In the genomic region with DNA sequence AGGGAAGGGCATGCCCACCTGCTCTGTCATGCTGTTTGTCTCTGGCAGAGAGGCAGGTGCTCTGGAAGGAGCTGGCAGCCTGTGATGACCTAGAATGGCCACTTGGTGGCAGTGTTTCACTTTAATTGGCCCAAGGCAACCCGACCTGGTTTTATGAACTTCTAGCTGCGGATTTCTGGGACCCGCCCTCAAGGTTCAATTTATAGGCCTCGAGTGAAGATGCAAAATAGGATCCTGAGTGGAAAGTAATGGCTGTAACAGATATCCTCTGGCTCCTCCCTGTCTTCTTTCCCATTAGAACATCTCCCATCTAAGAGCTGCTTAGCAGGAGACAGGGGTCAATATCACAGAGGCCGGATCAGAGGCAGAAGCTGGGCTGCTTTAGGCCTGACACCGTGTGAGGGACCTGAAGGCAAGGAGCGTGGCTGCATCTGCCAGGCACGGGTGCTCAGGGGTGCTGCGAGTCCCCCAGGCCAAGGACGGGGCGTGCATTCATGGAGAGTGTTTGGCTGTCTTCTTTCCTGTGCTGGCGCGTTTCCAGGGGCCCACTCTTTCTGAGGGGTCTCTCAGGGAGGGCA, we compare ENCODE assay signal across 8 cellular contexts. TPM values are rescaled to one million over a fixed set of nuclear protein-coding genes. Genes with fewer than 3 reads are reported as not detected.
A peak's percentile ranks its signal among the peaks of the same experiment; 100 is the strongest.
DNase-seq lines count a peak whose midpoint lies in the region; ATAC-seq, FAIRE-seq and TF ChIP-seq lines count a peak whose summit lies in the region.

No MANE protein-coding gene starts in this region.

- no peaks in the 10 kb centered on the region for H3K79me2 ChIP-seq in endothelial cell of umbilical vein (ENCODE audit: control insufficient read depth, insufficient read depth, low read length)

- no peak for TF ChIP-seq POLR2A in endothelial cell of umbilical vein (IDR thresholded peaks at IDR 0.05; ENCODE audit: low read depth, low read length)

- DNase-seq in AG04449 (ENCODE audit: low read depth, low spot score): no peak
- DNase-seq in NCI-H82 (lab: John Stamatoyannopoulos, UW): peak; percentile 88
- DNase-seq in activated CD8-positive, alpha-beta memory T cell treated with anti-CD3 and anti-CD28 coated beads for 4 hours (ENCODE audit: low read depth in 2 of 2): peak; percentile 15 to 30
- peak; percentile 69 for DNase-seq in endothelial cell of umbilical vein (ENCODE audit: low read depth, low spot score)
- DNase-seq in middle frontal gyrus (ENCODE audit: extremely low spot score, low spot score): peak; percentile 64
- DNase-seq in stimulated activated CD8-positive, alpha-beta memory T cell treated with anti-CD3 and anti-CD28 coated beads, Interleukin-4, amount 100 ng/mL, for 1 hour (ENCODE audit: low read depth in 2 of 2, low spot score in 1 of 2): peak; percentile 18 to 23

- H3K4me2 ChIP-seq in endothelial cell of umbilical vein (ENCODE audit: insufficient read depth, low read length): no peak overlapping the region

- H2AFZ ChIP-seq in endothelial cell of umbilical vein (ENCODE audit: low read depth, low read length): peak overlapping the region; percentile 32

- intact Hi-C loops in endothelial cell of umbilical vein (cut with micrococcal nuclease): loop anchor here (1.0 to 5.0 kb wide), 8 partner anchors 272 to 1390 kb away; partner anchors contain the start of gene NTRK2

- BruUV-seq in endothelial cell of umbilical vein (replicated peaks; lab: Mats Ljungman, UMichigan): no TSS peak

- CTCF ChIA-PET in AG04449 (lab: Yijun Ruan, JAX): interaction anchor here (0.6 to 4.8 kb wide), 24 partner anchors 9 to 1214 kb away, joined by 3 to 42 read pairs (median 4); no protein-coding TSS in a partner anchor
- CTCF ChIA-PET in endothelial cell of umbilical vein (lab: Charles Lee): interaction anchor here (0.6 to 5.3 kb wide), 56 partner anchors 9 to 1506 kb away, joined by 3 to 199 read pairs (median 5); partner anchors contain the start of gene KIF27

- no peaks in the 10 kb centered on the region for H3K9me3 ChIP-seq in endothelial cell of umbilical vein (replicated peaks; ENCODE audit: control insufficient read depth, insufficient read depth, low read length)

- H3K27ac ChIP-seq in endothelial cell of umbilical vein (ENCODE audit: insufficient read depth, low read depth, low read length): no peak overlapping the region

- TF ChIP-seq CTCF in AG04449 (IDR thresholded peaks at IDR 0.05; ENCODE audit: insufficient read depth, low read length, missing control alignments): peak; percentile 81
- TF ChIP-seq CTCF in endothelial cell of umbilical vein (IDR thresholded peaks at IDR 0.05; ENCODE audit: extremely low read depth in 1 of 2, insufficient read depth in 1 of 2, low read depth in 1 of 2, low read length in 2 of 2): peak; percentile 66 to 81

- FAIRE-seq in endothelial cell of umbilical vein (lab: Jason Lieb, UNC): peak; percentile 86

- no peaks in the 10 kb centered on the region for H3K9me1 ChIP-seq in endothelial cell of umbilical vein (replicated peaks; ENCODE audit: control insufficient read depth, extremely low read depth, insufficient read depth, low read length)

- POLR2A ChIA-PET in AG04449 (lab: Yijun Ruan, JAX) (no interaction called here), endothelial cell of umbilical vein (lab: Charles Lee) (interaction anchor here (0.5 to 1.2 kb wide), 3 partner anchors 1213 to 1698 kb away, joined by 3 to 4 read pairs (median 3); no protein-coding TSS in a partner anchor)

- no peaks in the 10 kb centered on the region for H4K20me1 ChIP-seq in endothelial cell of umbilical vein (replicated peaks; ENCODE audit: control insufficient read depth, extremely low read depth, insufficient read depth, low read length)

- peaks cover 8% of the 10 kb centered on the region for H3K4me1 ChIP-seq in endothelial cell of umbilical vein (ENCODE audit: control insufficient read depth, extremely low read depth, insufficient read depth, low read length)

- H3K9ac ChIP-seq in endothelial cell of umbilical vein (replicated peaks; ENCODE audit: extremely low read depth, insufficient read depth, low read length): no peak overlapping the region

- H3K27me3 ChIP-seq in endothelial cell of umbilical vein (ENCODE audit: control insufficient read depth in 2 of 2, insufficient read depth in 2 of 2, low read length in 2 of 2): no peaks in the 10 kb centered on the region

- ATAC-seq in GM18861 (IDR thresholded peaks at IDR 0.05; ENCODE audit: unreplicated experiment) (peak; percentile 80), HG03354 (IDR thresholded peaks at IDR 0.05; ENCODE audit: poor library complexity, severe bottlenecking, unreplicated experiment) (peak; percentile 91)

- H3K4me3 ChIP-seq in AG04449 (ENCODE audit: low read depth, low read length) (no peak overlapping the region), endothelial cell of umbilical vein (replicated peaks in 1 of 3; ENCODE audit: insufficient read depth in 1 of 3, low read depth in 1 of 3, low read length in 3 of 3) (no peak overlapping the region)

- H3K36me3 ChIP-seq in endothelial cell of umbilical vein (ENCODE audit: control insufficient read depth in 2 of 2, extremely low read depth in 1 of 2, insufficient read depth in 2 of 2, low read length in 2 of 2): no peaks in the 10 kb centered on the region

- dilution Hi-C loops in endothelial cell of umbilical vein (cut with MboI; ENCODE audit: extremely low pct_ligation_motif_present, low sequenced_read_pairs): no loop called here

TF ChIP-seq in endothelial cell of umbilical vein, 7 proteins besides CTCF, POLR2A, EP300 and RAD21:
- TF ChIP-seq POLR2AphosphoS5 (IDR thresholded peaks at IDR 0.05; ENCODE audit: insufficient read depth, low read depth, low read length) (no peak), JUN (IDR thresholded peaks at IDR 0.05; ENCODE audit: borderline replicate concordance, insufficient read depth, insufficient read length, low read depth) (no peak), GATA2 (IDR thresholded peaks at IDR 0.05; ENCODE audit: insufficient read depth, insufficient read length, low read depth, low read length) (no peak), MYC (IDR thresholded peaks at IDR 0.05; ENCODE audit: low read depth, low read length) (no peak)

RNA-seq across cellular contexts. Expression of gene SLC28A3, which starts 56.7 kb away (rescaled TPM):
- total RNA-seq in endothelial cell of umbilical vein: not detected in 2 replicates
- not detected in 2 replicates for polyA plus RNA-seq in endothelial cell of umbilical vein
- polyA plus RNA-seq in endothelial cell of umbilical vein (2011; cell fraction: cytosol; rRNA removed): not detected in 2 replicates
- polyA plus RNA-seq in endothelial cell of umbilical vein (2011; cell fraction: nucleus; rRNA removed): not detected in 2 replicates
- not detected in 2 replicates for polyA plus RNA-seq in endothelial cell of umbilical vein (2012)
- not detected in 2 replicates for polyA minus RNA-seq in endothelial cell of umbilical vein
- polyA minus RNA-seq in endothelial cell of umbilical vein (2011; cell fraction: cytosol; rRNA and poly(A)+ RNA removed): not detected
- not detected in 2 replicates for polyA minus RNA-seq in endothelial cell of umbilical vein (2011; cell fraction: nucleus; rRNA and poly(A)+ RNA removed)
